Comparison of ENCODE assay signal across 12 cellular contexts in genomic region chr2:10914272-10914693, GRCh38. TPM values are rescaled to one million over a fixed set of nuclear protein-coding genes. Genes with fewer than 3 reads are reported as not detected.
DNase-seq lines count a peak whose midpoint lies in the region; ATAC-seq and TF ChIP-seq lines count a peak whose summit lies in the region.
"Had no signal": no experiment of that assay in that cellular context is flagged by ENCODE, and none has a peak within 500 bp of the region (broad histone marks: within the 10 kb centered on the region; RNA-seq: fewer than 3 reads in every experiment).

No MANE protein-coding gene starts in this region.

- H3K36me3 ChIP-seq in Loucy (ENCODE audit: insufficient read depth, low read length) (no peaks in the 10 kb centered on the region), colonic mucosa (no peaks in the 10 kb centered on the region), osteoblast (ENCODE audit: insufficient read depth, low read length) (no peaks in the 10 kb centered on the region)
- H3K36me3 ChIP-seq: gastrocnemius medialis had no signal

- no peaks in the 10 kb centered on the region for H4K20me1 ChIP-seq in Loucy (ENCODE audit: insufficient read depth, low read length, poor library complexity, severe bottlenecking)
- H4K20me1 ChIP-seq in osteoblast (ENCODE audit: insufficient read depth, low read length): peaks cover 6% of the 10 kb centered on the region

- H3K4me2 ChIP-seq in Loucy (ENCODE audit: low read depth, low read length, poor library complexity, severe bottlenecking) (no peak overlapping the region), osteoblast (ENCODE audit: insufficient read depth, low read length) (no peak overlapping the region)

- H3K9me2 ChIP-seq in Loucy (replicated peaks; ENCODE audit: low read depth, low read length): no peaks in the 10 kb centered on the region

- no peak for ATAC-seq in HG03095 (IDR thresholded peaks at IDR 0.05; ENCODE audit: unreplicated experiment)
- ATAC-seq: gastrocnemius medialis; naive thymus-derived CD4-positive, alpha-beta T cell had no signal

- H3K4me3 ChIP-seq in Loucy (ENCODE audit: low read length, poor library complexity, severe bottlenecking) (no peak overlapping the region), colonic mucosa (no peak overlapping the region), osteoblast (ENCODE audit: insufficient read depth, low read length) (no peak overlapping the region)
- H3K4me3 ChIP-seq: gastrocnemius medialis had no signal

- no peaks in the 10 kb centered on the region for H3K79me2 ChIP-seq in Loucy (ENCODE audit: insufficient read depth, low read length)
- H3K79me2 ChIP-seq in osteoblast (ENCODE audit: insufficient read depth, low read length): no peaks in the 10 kb centered on the region

- H3K9ac ChIP-seq in Loucy (ENCODE audit: low read depth, low read length, poor library complexity, severe bottlenecking): no peak overlapping the region
- no peak overlapping the region for H3K9ac ChIP-seq in colonic mucosa (ENCODE audit: low read depth in 2 of 2, low read length in 2 of 2)

- no peak overlapping the region for H2AFZ ChIP-seq in Loucy (ENCODE audit: low read length)
- H2AFZ ChIP-seq in osteoblast (ENCODE audit: low read length): no peak overlapping the region

- H3K9me3 ChIP-seq in Loucy (ENCODE audit: insufficient read depth, low read depth, low read length): no peaks in the 10 kb centered on the region
- H3K9me3 ChIP-seq in colonic mucosa: no peaks in the 10 kb centered on the region
- no peaks in the 10 kb centered on the region for H3K9me3 ChIP-seq in osteoblast (ENCODE audit: low read depth, low read length)
- H3K9me3 ChIP-seq: gastrocnemius medialis had no signal

- H3K4me1 ChIP-seq in Loucy (ENCODE audit: insufficient read depth, low read length, poor library complexity, severe bottlenecking) (no peaks in the 10 kb centered on the region), colonic mucosa (no peaks in the 10 kb centered on the region), osteoblast (ENCODE audit: insufficient read depth, low read length) (peaks cover 3% of the 10 kb centered on the region)
- H3K4me1 ChIP-seq: gastrocnemius medialis had no signal

- TF ChIP-seq CTCF in Loucy (conservative IDR thresholded peaks at IDR 0.05; ENCODE audit: low read length): peak; percentile 29; the same call in 1 of the 2 replicates
- no peak for TF ChIP-seq CTCF in colonic mucosa (IDR thresholded peaks at IDR 0.05)
- TF ChIP-seq CTCF in osteoblast (IDR thresholded peaks at IDR 0.05; ENCODE audit: extremely low read depth, low read depth, low read length): peak; percentile 37

- intact Hi-C loops in colonic mucosa (cut with DNase I): loop anchor here (5.0 kb wide), 2 partner anchors 82 to 213 kb away; no protein-coding TSS in a partner anchor

- H3F3A ChIP-seq in Loucy (ENCODE audit: low read depth): no peaks in the 10 kb centered on the region

- H3K27ac ChIP-seq in colonic mucosa: no peak overlapping the region
- H3K27ac ChIP-seq in osteoblast (ENCODE audit: low read depth, low read length): no peak overlapping the region
- H3K27ac ChIP-seq: gastrocnemius medialis had no signal

- DNase-seq in NCI-H524 (lab: John Stamatoyannopoulos, UW) (peak; percentile 8 to 56), NCI-H524 treated with DMSO at 0.1 percent for 48 hours (lab: John Stamatoyannopoulos, UW) (no peak), colonic mucosa (peak; percentile 46), osteoblast (ENCODE audit: insufficient read length, low spot score, missing footprints) (no peak), NCI-H2107 treated with DMSO at 0.1 percent for 48 hours (lab: John Stamatoyannopoulos, UW; ENCODE audit: unreplicated experiment) (no peak), CD1c-positive myeloid dendritic cell (ENCODE audit: extremely low spot score) (no peak)
- DNase-seq: activated naive CD4-positive, alpha-beta T cell treated with anti-CD3 and anti-CD28 coated beads, Interleukin-2, amount 10 ng/mL, durations not matched to agents 7 days and 5 days; gastrocnemius medialis; naive thymus-derived CD4-positive, alpha-beta T cell; NCI-H1092 had no signal

- no peaks in the 10 kb centered on the region for H3K27me3 ChIP-seq in Loucy (ENCODE audit: insufficient read depth, low read length, poor library complexity, severe bottlenecking)
- H3K27me3 ChIP-seq in colonic mucosa: peaks cover 28% of the 10 kb centered on the region
- peaks cover 51% of the 10 kb centered on the region for H3K27me3 ChIP-seq in osteoblast (ENCODE audit: insufficient read depth, low read length)

RNA-seq across cellular contexts. Expression of gene KCNF1, which starts 2.5 kb away (rescaled TPM):
- under 1 TPM; 0.22 to 0.90 TPM for total RNA-seq in colonic mucosa
- under 0.01 TPM in 1 of 2 replicates, not detected in the other for total RNA-seq in osteoblast
- total RNA-seq: gastrocnemius medialis; naive thymus-derived CD4-positive, alpha-beta T cell had no signal

Comparison
In these comparisons a context has a peak if more than half of its experiments do, and no peak if none do; other contexts are left out.
1. DNase-seq: peak in NCI-H524 (2 of 2) and colonic mucosa (single experiment); none in NCI-H524 treated with DMSO at 0.1 percent for 48 hours (single experiment), osteoblast (single experiment), NCI-H2107 treated with DMSO at 0.1 percent for 48 hours (single experiment) and CD1c-positive myeloid dendritic cell (single experiment).